ENCODE assay signal across 8 cellular contexts in genomic region chr10:119165171-119166110, GRCh38. TPM values are rescaled to one million over a fixed set of nuclear protein-coding genes. Genes with fewer than 3 reads are reported as not detected.
DNase-seq lines count a peak whose midpoint lies in the region; ATAC-seq, FAIRE-seq and TF ChIP-seq lines count a peak whose summit lies in the region.

Gene SFXN4 (minus strand): TSS chr10:119165714. CDS start chr10:119165647, 67 bp downstream.

- H3K9me1 ChIP-seq in IMR-90 (ENCODE audit: insufficient read depth, low read length): 0 out of 2 replicates have a peak, but pooled peaks cover 5% of the 10 kb centered on the region

- H3K9me3 Mint-ChIP-seq in activated naive CD4-positive, alpha-beta T cell treated with anti-CD3 and anti-CD28 coated beads, Interleukin-2, amount 10 ng/mL, durations not matched to agents 7 days and 5 days: no peaks in the 10 kb centered on the region

- no peaks in the 10 kb centered on the region for H4K20me1 ChIP-seq in IMR-90 (ENCODE audit: insufficient read depth, low read length)
- no peaks in the 10 kb centered on the region for H4K20me1 ChIP-seq in SK-N-SH (ENCODE audit: insufficient read depth)

- TF ChIP-seq CTCF in IMR-90 (conservative IDR thresholded peaks at IDR 0.05; ENCODE audit: low read depth, low read length) (no peak), SK-N-SH (IDR thresholded peaks at IDR 0.05) (peak; percentile 9; the same call in 1 of the 2 replicates), pancreas (IDR thresholded peaks at IDR 0.05) (no peak), thyroid gland (IDR thresholded peaks at IDR 0.05) (peak in 1 of 6 experiments; percentile 27)

- peak within 1 kb of the TSS; percentile 91 for H3K4me3 Mint-ChIP-seq in activated naive CD4-positive, alpha-beta T cell treated with anti-CD3 and anti-CD28 coated beads, Interleukin-2, amount 10 ng/mL, durations not matched to agents 7 days and 5 days

- H3K4ac ChIP-seq in IMR-90 (ENCODE audit: low read depth, low read length): peak within 1 kb of the TSS; percentile 84

- peak within 1 kb of the TSS; percentile 90 for H3K4me3 ChIP-seq in IMR-90 (ENCODE audit: insufficient read depth, low read depth, low read length)
- H3K4me3 ChIP-seq in SK-N-SH (ENCODE audit: low read depth in 2 of 2, low read length in 1 of 2): peak within 1 kb of the TSS; percentile 69 to 75
- H3K4me3 ChIP-seq in pancreas: peak within 1 kb of the TSS; percentile 79 to 87 (median 82)
- peak within 1 kb of the TSS; percentile 37 to 77 (median 69) for H3K4me3 ChIP-seq in thyroid gland (replicated peaks in 1 of 3)

- peak within 1 kb of the TSS; percentile 65 for H3K18ac ChIP-seq in IMR-90 (ENCODE audit: low read depth, low read length)

- peak within 1 kb of the TSS; percentile 95 for H4K5ac ChIP-seq in IMR-90 (ENCODE audit: low read depth, low read length)

- peak within 1 kb of the TSS; percentile 84 for H4K91ac ChIP-seq in IMR-90 (ENCODE audit: insufficient read depth, low read depth, low read length)

- no peaks in the 10 kb centered on the region for H3K9me2 ChIP-seq in SK-N-SH

- peak within 1 kb of the TSS; percentile 86 to 92 for H4K8ac ChIP-seq in IMR-90 (ENCODE audit: low read depth in 2 of 2, low read length in 2 of 2)

- TF ChIP-seq EP300 in SK-N-SH (IDR thresholded peaks at IDR 0.05; ENCODE audit: borderline replicate concordance in 1 of 2, low read depth in 1 of 2, low read length in 1 of 2): no peak

- peak within 1 kb of the TSS; percentile 96 for H3K4me2 ChIP-seq in IMR-90 (ENCODE audit: low read depth, low read length)
- H3K4me2 ChIP-seq in SK-N-SH: peak within 1 kb of the TSS; percentile 86

- dilution Hi-C loops in IMR-90 (cut with HindIII; ENCODE audit: low sequenced_read_pairs, unreplicated experiment): no loop called here

- BruUV-seq in IMR-90 (replicated peaks; lab: Mats Ljungman, UMichigan): no TSS peak

- H2AK9ac ChIP-seq in IMR-90 (replicated peaks; ENCODE audit: low read depth, low read length, poor library complexity): peak within 1 kb of the TSS; percentile 88

- CTCF ChIA-PET in IMR-90 (lab: Yijun Ruan, JAX) (no interaction called here), SK-N-SH (lab: Yijun Ruan, JAX) (interaction anchor here (0.8 to 1.3 kb wide), 4 partner anchors 27 to 521 kb away, joined by 3 to 4 read pairs (median 3); partner anchors contain the start of gene GRK5)
- CTCF ChIA-PET in activated naive CD4-positive, alpha-beta T cell treated with anti-CD3 and anti-CD28 coated beads, Interleukin-2, amount 10 ng/mL, durations not matched to agents 7 days and 5 days (lab: Charles Lee): interaction anchor here (0.8 to 1.2 kb wide), 3 partner anchors 21 to 34 kb away, joined by 3 to 4 read pairs (median 3); no protein-coding TSS in a partner anchor

- ATAC-seq in GM21526 (IDR thresholded peaks at IDR 0.05; ENCODE audit: low FRiP score, unreplicated experiment) (peak; percentile 87), IMR-90 (ENCODE audit: low read depth) (peak; percentile 93), pancreas (peak; percentile 95 to 98 (median 96))

- peaks cover 37% of the 10 kb centered on the region for H3K36me3 Mint-ChIP-seq in activated naive CD4-positive, alpha-beta T cell treated with anti-CD3 and anti-CD28 coated beads, Interleukin-2, amount 10 ng/mL, durations not matched to agents 7 days and 5 days

- H3K79me2 ChIP-seq in SK-N-SH (ENCODE audit: insufficient read depth): no peaks in the 10 kb centered on the region

- no peak for FAIRE-seq in pancreas (lab: Jason Lieb, UNC)

- peak within 1 kb of the TSS; percentile 60 for H2BK5ac ChIP-seq in IMR-90 (ENCODE audit: low read depth, low read length, poor library complexity, severe bottlenecking)

- peaks cover 35% of the 10 kb centered on the region for H3F3A ChIP-seq in SK-N-SH (replicated peaks; ENCODE audit: insufficient read depth)

- TF ChIP-seq POLR2A in IMR-90 (IDR thresholded peaks at IDR 0.05; ENCODE audit: low read depth, low read length): no peak
- peak in 1 of 2 donors; percentile 81 for TF ChIP-seq POLR2A in thyroid gland (IDR thresholded peaks at IDR 0.05)

- H2AFZ ChIP-seq in IMR-90 (replicated peaks; ENCODE audit: low read length, poor library complexity) (peak within 1 kb of the TSS; percentile 98), SK-N-SH (ENCODE audit: low read depth) (peak within 1 kb of the TSS; percentile 95)

- H3K23ac ChIP-seq in IMR-90 (ENCODE audit: low read depth, low read length): peak within 1 kb of the TSS; percentile 87

- peak within 1 kb of the TSS; percentile 68; the same call in 1 of the 2 replicates for H3K56ac ChIP-seq in IMR-90 (ENCODE audit: extremely low read depth, insufficient read depth, low read length)

- H3K9me3 ChIP-seq in IMR-90 (ENCODE audit: control insufficient read depth, insufficient read depth, low read length) (no peaks in the 10 kb centered on the region), SK-N-SH (no peaks in the 10 kb centered on the region), pancreas (no peaks in the 10 kb centered on the region), thyroid gland (no peaks in the 10 kb centered on the region)

- H3K4me1 Mint-ChIP-seq in activated naive CD4-positive, alpha-beta T cell treated with anti-CD3 and anti-CD28 coated beads, Interleukin-2, amount 10 ng/mL, durations not matched to agents 7 days and 5 days: peaks cover 43% of the 10 kb centered on the region

- TF ChIP-seq RAD21 in IMR-90 (IDR thresholded peaks at IDR 0.05; ENCODE audit: low read length): no peak
- TF ChIP-seq RAD21 in SK-N-SH (IDR thresholded peaks at IDR 0.05; ENCODE audit: low read length): no peak

- no peaks in the 10 kb centered on the region for H3K27me3 Mint-ChIP-seq in activated naive CD4-positive, alpha-beta T cell treated with anti-CD3 and anti-CD28 coated beads, Interleukin-2, amount 10 ng/mL, durations not matched to agents 7 days and 5 days

- H3K27ac ChIP-seq in IMR-90 (ENCODE audit: insufficient read depth, low read length) (peak within 1 kb of the TSS; percentile 88), SK-N-SH (ENCODE audit: low read depth in 2 of 2, low read length in 1 of 2) (peak within 1 kb of the TSS; percentile 7 to 79; a peak in 3 of 4 replicates), pancreas (peak within 1 kb of the TSS; percentile 76 to 86 (median 82)), thyroid gland (peak within 1 kb of the TSS; percentile 73 to 93 (median 83))

- H3K9ac ChIP-seq in IMR-90 (ENCODE audit: low read depth, low read length): peak within 1 kb of the TSS; percentile 93
- H3K9ac ChIP-seq in SK-N-SH: peak within 1 kb of the TSS; percentile 74

- H3K4me1 ChIP-seq in IMR-90 (ENCODE audit: control insufficient read depth, insufficient read depth, low read length) (peaks cover 7% of the 10 kb centered on the region), SK-N-SH (ENCODE audit: control insufficient read depth in 1 of 2, insufficient read depth in 2 of 2, low read depth in 1 of 2, low read length in 1 of 2) (peaks cover 0 to 13% of the 10 kb centered on the region in 2 experiments; a peak in 2 of 4 replicates), pancreas (peaks cover 0 to 5% (median 0%) of the 10 kb centered on the region in 3 donors), thyroid gland (peaks cover 11 to 17% of the 10 kb centered on the region in 2 donors)

- H2AK5ac ChIP-seq in IMR-90 (ENCODE audit: low read depth, low read length): peak within 1 kb of the TSS; percentile 75

- H3K14ac ChIP-seq in IMR-90 (replicated peaks; ENCODE audit: low read depth, low read length): peak within 1 kb of the TSS; percentile 94

- H3K79me1 ChIP-seq in IMR-90 (ENCODE audit: low read depth in 1 of 2, low read length in 2 of 2): peaks cover 0 to 23% of the 10 kb centered on the region in 2 experiments; a peak in 3 of 4 replicates

- H2BK20ac ChIP-seq in IMR-90 (ENCODE audit: low read depth, low read length): no peak within 1 kb of the TSS

- peaks cover 14% of the 10 kb centered on the region for H3K36me3 ChIP-seq in IMR-90 (ENCODE audit: control insufficient read depth, insufficient read depth, low read length)
- H3K36me3 ChIP-seq in SK-N-SH (replicated peaks in 1 of 2; ENCODE audit: control insufficient read depth in 1 of 2, insufficient read depth in 2 of 2, low read length in 1 of 2): peaks cover 24 to 30% of the 10 kb centered on the region in 2 experiments
- peaks cover 0 to 8% (median 5%) of the 10 kb centered on the region in 3 donors for H3K36me3 ChIP-seq in pancreas
- peaks cover 22 to 26% of the 10 kb centered on the region in 2 donors for H3K36me3 ChIP-seq in thyroid gland

- DNase-seq in ELR (ENCODE audit: low read depth): peak; percentile 80
- peak; percentile 24 for DNase-seq in IMR-90
- peak; percentile 92 for DNase-seq in SK-N-SH
- peak; percentile 84 for DNase-seq in activated naive CD4-positive, alpha-beta T cell treated with anti-CD3 and anti-CD28 coated beads, Interleukin-2, amount 10 ng/mL, durations not matched to agents 7 days and 5 days
- peak; percentile 58 to 93 (median 86) for DNase-seq in head of caudate nucleus
- peak; percentile 74 to 90 (median 80) for DNase-seq in pancreas
- DNase-seq in thyroid gland: peak; percentile 76 to 80

- 1% methylated on average over 38 of the region's 90 CpGs; no CpG with 5 or more reads in 1 of the 2 experiments for WGBS in IMR-90 (ENCODE audit: extremely low coverage in 2 of 2, insufficient read length in 1 of 2), 2 experiments
- 6% methylated on average over 49 of the region's 90 CpGs for WGBS in SK-N-SH (ENCODE audit: low lambda C conversion rate)
- WGBS in pancreas, 2 donors: 0% methylated on average over 67 to 90 of the region's 90 CpGs
- WGBS in thyroid gland, 2 donors: 1 to 3% methylated on average over 20 to 39 of the region's 90 CpGs

- H2BK120ac ChIP-seq in IMR-90 (ENCODE audit: low read depth, low read length): peak within 1 kb of the TSS; percentile 67

- peak within 1 kb of the TSS; percentile 76; the same call in 1 of the 3 replicates for H2BK15ac ChIP-seq in IMR-90 (ENCODE audit: low read depth, low read length)

- intact Hi-C loops in IMR-90 (cut with micrococcal nuclease): no loop called here
- intact Hi-C loops in head of caudate nucleus (cut with DNase I): no loop called here
- intact Hi-C loops in pancreas (cut with DNase I): no loop called here
- intact Hi-C loops in thyroid gland (cut with DNase I): no loop called here

- in situ Hi-C loops in IMR-90 (cut with MboI; ENCODE audit: low sequenced_read_pairs): no loop called here

- H3K27me3 ChIP-seq in IMR-90 (ENCODE audit: control insufficient read depth, insufficient read depth, low read length) (no peaks in the 10 kb centered on the region), SK-N-SH (ENCODE audit: insufficient read depth) (no peaks in the 10 kb centered on the region), pancreas (no peaks in the 10 kb centered on the region), thyroid gland (no peaks in the 10 kb centered on the region)

- peak within 1 kb of the TSS; percentile 98 for H3K27ac Mint-ChIP-seq in activated naive CD4-positive, alpha-beta T cell treated with anti-CD3 and anti-CD28 coated beads, Interleukin-2, amount 10 ng/mL, durations not matched to agents 7 days and 5 days

- POLR2A ChIA-PET in IMR-90 (lab: Charles Lee; ENCODE audit: unreplicated experiment) (no interaction called here), SK-N-SH (lab: Yijun Ruan, JAX) (interaction anchor here (0.8 to 1.6 kb wide), 8 partner anchors 10 to 86 kb away, joined by 3 to 5 read pairs (median 4); no protein-coding TSS in a partner anchor)

RNA-seq across cellular contexts. Expression of gene SFXN4, which starts in this region (rescaled TPM):
- total RNA-seq in IMR-90 (2012; rRNA removed): 10.6 and 12.0 TPM in 2 replicates
- polyA plus RNA-seq in IMR-90 (2012; rRNA removed): 10.6 and 12.5 TPM in 2 replicates
- polyA plus RNA-seq in IMR-90 (2012; cell fraction: cytosol; rRNA removed): 5.4 and 6.0 TPM in 2 replicates
- polyA plus RNA-seq in IMR-90 (2012; cell fraction: nucleus; rRNA removed; ENCODE audit: low replicate concordance): 6.3 and 26.3 TPM in 2 replicates
- polyA plus RNA-seq in SK-N-SH (2012; rRNA removed): 24.2 and 32.0 TPM in 2 replicates
- polyA plus RNA-seq in SK-N-SH (2012; cell fraction: cytosol; rRNA removed): 23.0 and 33.1 TPM in 2 replicates
- polyA plus RNA-seq in SK-N-SH (2012; cell fraction: nucleus; rRNA removed): 67.8 and 86.1 TPM in 2 replicates
- total RNA-seq in pancreas: 10 to 100 TPM; 16.1 to 28.4 (median 21.7) TPM
- polyA plus RNA-seq in pancreas: 10 to 100 TPM; 56.8 to 58.6 TPM
- total RNA-seq in thyroid gland: 10 to 100 TPM; 17.8 to 88.3 (median 36.3) TPM

Comparison
In these comparisons a context has a peak if more than half of its experiments do, and no peak if none do; other contexts are left out.
1. Peak in every context shown above with its lines: DNase-seq, ATAC-seq, H3K4me3 ChIP-seq and H3K27ac ChIP-seq.
2. DNase-seq: peak in every context shown above with its lines; median percentile 92 in SK-N-SH; 86 in head of caudate nucleus; 84 in activated naive CD4-positive, alpha-beta T cell treated with anti-CD3 and anti-CD28 coated beads, Interleukin-2, amount 10 ng/mL, durations not matched to agents 7 days and 5 days; 80 in ELR; 80 in pancreas; 78 in thyroid gland; 24 in IMR-90.